ENCODE assay signal across 8 cellular contexts in the genomic region with DNA sequence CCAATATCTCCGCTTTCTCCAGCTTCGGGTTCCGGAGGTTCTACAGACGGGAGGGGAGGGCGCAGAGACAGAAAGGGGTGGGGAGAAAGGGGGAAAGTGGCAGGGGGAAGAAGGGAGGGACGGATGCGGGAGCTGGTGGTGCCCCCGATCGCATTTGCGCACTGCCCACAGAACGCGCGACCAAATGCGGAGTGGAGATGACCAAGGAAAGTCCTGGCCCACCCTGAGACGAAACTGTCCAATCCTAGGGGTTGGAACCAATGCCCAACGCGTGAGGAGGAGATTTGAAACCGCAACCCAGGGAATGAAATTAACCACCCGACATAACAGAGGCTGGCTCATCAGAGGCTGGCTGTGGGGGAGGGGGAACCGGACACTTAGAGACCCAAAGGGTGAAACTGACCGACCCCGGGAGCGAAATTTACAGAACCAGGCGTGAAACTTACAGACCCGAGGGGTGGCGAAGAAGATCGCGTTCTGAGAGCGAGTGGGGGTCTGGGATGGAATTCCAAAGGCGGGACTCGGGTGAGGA. TPM values are rescaled to one million over a fixed set of nuclear protein-coding genes. Genes with fewer than 3 reads are reported as not detected.
DNase-seq lines count a peak whose midpoint lies in the region; ATAC-seq lines count a peak whose summit lies in the region.

No MANE protein-coding gene starts in this region.

- peak overlapping the region; percentile 74 for H3K4me3 ChIP-seq in H7 (ENCODE audit: insufficient read depth, low read depth, low read length)

- POLR2A ChIA-PET in activated CD8-positive, alpha-beta T cell treated with anti-CD3 and anti-CD28 coated beads, Interleukin-2, amount 10 ng/mL, durations not matched to agents 7 days and 5 days (lab: Charles Lee): interaction anchor here (0.6 to 4.3 kb wide), 5 partner anchors 36 to 210 kb away, joined by 3 to 52 read pairs (median 4); no protein-coding TSS in a partner anchor

- no peak for ATAC-seq in activated CD8-positive, alpha-beta T cell treated with anti-CD3 and anti-CD28 coated beads, Interleukin-2, amount 10 ng/mL, durations not matched to agents 7 days and 5 days

- no peaks in the 10 kb centered on the region for H3K36me3 ChIP-seq in H7 (replicated peaks; ENCODE audit: control insufficient read depth, insufficient read depth, low read length)

- H3K27me3 ChIP-seq in H7 (ENCODE audit: control insufficient read depth, insufficient read depth, low read length): peaks cover 64% of the 10 kb centered on the region

- H3K4me1 Mint-ChIP-seq in activated CD8-positive, alpha-beta T cell treated with anti-CD3 and anti-CD28 coated beads, Interleukin-2, amount 10 ng/mL, durations not matched to agents 7 days and 5 days (ENCODE audit: low read depth): peaks cover 81% of the 10 kb centered on the region

- peak overlapping the region; percentile 88 for H3K4me3 Mint-ChIP-seq in activated CD8-positive, alpha-beta T cell treated with anti-CD3 and anti-CD28 coated beads, Interleukin-2, amount 10 ng/mL, durations not matched to agents 7 days and 5 days

- DNase-seq in A172 (ENCODE audit: low spot score) (peak; percentile 56), H7 (peak; percentile 64), hepatic stellate cell (ENCODE audit: low spot score) (peak; percentile 71), NCI-H1048 (lab: John Stamatoyannopoulos, UW) (no peak), HuH-7.5 (ENCODE audit: low spot score) (no peak), HuH-7 (ENCODE audit: low spot score) (no peak)
- peak; percentile 38 for DNase-seq in activated CD8-positive, alpha-beta T cell treated with anti-CD3 and anti-CD28 coated beads, Interleukin-2, amount 10 ng/mL, durations not matched to agents 7 days and 5 days
- DNase-seq in stimulated activated CD8-positive, alpha-beta memory T cell treated with anti-CD3 and anti-CD28 coated beads, Interleukin-4, amount 100 ng/mL, for 48 hours: peak; percentile 54

- CTCF ChIA-PET in activated CD8-positive, alpha-beta T cell treated with anti-CD3 and anti-CD28 coated beads, Interleukin-2, amount 10 ng/mL, durations not matched to agents 7 days and 5 days (lab: Charles Lee): interaction anchor here (0.7 to 5.8 kb wide), 11 partner anchors 16 to 101 kb away, joined by 3 to 72 read pairs (median 3); a partner anchor contains a TSS

- peak overlapping the region; percentile 6 for H3K27ac Mint-ChIP-seq in activated CD8-positive, alpha-beta T cell treated with anti-CD3 and anti-CD28 coated beads, Interleukin-2, amount 10 ng/mL, durations not matched to agents 7 days and 5 days

- no peaks in the 10 kb centered on the region for H3K9me3 Mint-ChIP-seq in activated CD8-positive, alpha-beta T cell treated with anti-CD3 and anti-CD28 coated beads, Interleukin-2, amount 10 ng/mL, durations not matched to agents 7 days and 5 days (ENCODE audit: insufficient read depth)

- peaks cover 53% of the 10 kb centered on the region for H3K27me3 Mint-ChIP-seq in activated CD8-positive, alpha-beta T cell treated with anti-CD3 and anti-CD28 coated beads, Interleukin-2, amount 10 ng/mL, durations not matched to agents 7 days and 5 days (ENCODE audit: low read depth)

- peaks cover 7% of the 10 kb centered on the region for H3K36me3 Mint-ChIP-seq in activated CD8-positive, alpha-beta T cell treated with anti-CD3 and anti-CD28 coated beads, Interleukin-2, amount 10 ng/mL, durations not matched to agents 7 days and 5 days (ENCODE audit: low read depth)

RNA-seq across cellular contexts. Expression of a gene that starts 1.4 kb away (rescaled TPM):
- not detected in 2 replicates for total RNA-seq in A172 (2014; rRNA removed; shearing (Covaris generic))
- total RNA-seq in H7 (2014; rRNA removed; shearing (Covaris generic)): 1.3 and 2.1 TPM in 2 replicates
- under 1 TPM in 1 of 2 experiments, not detected in 1; 0.29 TPM for total RNA-seq in activated CD8-positive, alpha-beta T cell treated with anti-CD3 and anti-CD28 coated beads, Interleukin-2, amount 10 ng/mL, durations not matched to agents 7 days and 5 days

RNA-seq across cellular contexts. Expression of a gene that starts 4.1 kb away (rescaled TPM):
- 0.05 TPM in 1 of 2 replicates, not detected in the other for total RNA-seq in A172 (2014; rRNA removed; shearing (Covaris generic))
- not detected in 2 replicates for total RNA-seq in H7 (2014; rRNA removed; shearing (Covaris generic))
- total RNA-seq in activated CD8-positive, alpha-beta T cell treated with anti-CD3 and anti-CD28 coated beads, Interleukin-2, amount 10 ng/mL, durations not matched to agents 7 days and 5 days: not detected

RNA-seq across cellular contexts. Expression of a gene that starts 29.7 kb away (rescaled TPM):
- total RNA-seq in A172 (2014; rRNA removed; shearing (Covaris generic)): 6.9 and 7.5 TPM in 2 replicates
- 19.2 and 32.4 TPM in 2 replicates for total RNA-seq in H7 (2014; rRNA removed; shearing (Covaris generic))
- 10 to 100 TPM; 35.0 to 38.1 TPM for total RNA-seq in activated CD8-positive, alpha-beta T cell treated with anti-CD3 and anti-CD28 coated beads, Interleukin-2, amount 10 ng/mL, durations not matched to agents 7 days and 5 days

RNA-seq across cellular contexts. Expression of a gene that starts 34.9 kb away (rescaled TPM):
- not detected in 2 replicates for total RNA-seq in A172 (2014; rRNA removed; shearing (Covaris generic))
- not detected in 2 replicates for total RNA-seq in H7 (2014; rRNA removed; shearing (Covaris generic))
- under 1 TPM; 0.26 to 0.47 TPM for total RNA-seq in activated CD8-positive, alpha-beta T cell treated with anti-CD3 and anti-CD28 coated beads, Interleukin-2, amount 10 ng/mL, durations not matched to agents 7 days and 5 days

RNA-seq across cellular contexts. Expression of a gene that starts 40.3 kb away (rescaled TPM):
- 1.9 and 4.3 TPM in 2 replicates for total RNA-seq in A172 (2014; rRNA removed; shearing (Covaris generic))
- 7.3 and 10.5 TPM in 2 replicates for total RNA-seq in H7 (2014; rRNA removed; shearing (Covaris generic))
- 10 to 100 TPM; 56.3 to 56.7 TPM for total RNA-seq in activated CD8-positive, alpha-beta T cell treated with anti-CD3 and anti-CD28 coated beads, Interleukin-2, amount 10 ng/mL, durations not matched to agents 7 days and 5 days

Comparison
In these comparisons a context has a peak if more than half of its experiments do, and no peak if none do; other contexts are left out.
1. DNase-seq: peak in A172 (single experiment), H7 (single experiment), activated CD8-positive, alpha-beta T cell treated with anti-CD3 and anti-CD28 coated beads, Interleukin-2, amount 10 ng/mL, durations not matched to agents 7 days and 5 days (single experiment), hepatic stellate cell (single experiment) and stimulated activated CD8-positive, alpha-beta memory T cell treated with anti-CD3 and anti-CD28 coated beads, Interleukin-4, amount 100 ng/mL, for 48 hours (single experiment); none in NCI-H1048 (single experiment), HuH-7.5 (single experiment) and HuH-7 (single experiment).